In the genomic region with DNA sequence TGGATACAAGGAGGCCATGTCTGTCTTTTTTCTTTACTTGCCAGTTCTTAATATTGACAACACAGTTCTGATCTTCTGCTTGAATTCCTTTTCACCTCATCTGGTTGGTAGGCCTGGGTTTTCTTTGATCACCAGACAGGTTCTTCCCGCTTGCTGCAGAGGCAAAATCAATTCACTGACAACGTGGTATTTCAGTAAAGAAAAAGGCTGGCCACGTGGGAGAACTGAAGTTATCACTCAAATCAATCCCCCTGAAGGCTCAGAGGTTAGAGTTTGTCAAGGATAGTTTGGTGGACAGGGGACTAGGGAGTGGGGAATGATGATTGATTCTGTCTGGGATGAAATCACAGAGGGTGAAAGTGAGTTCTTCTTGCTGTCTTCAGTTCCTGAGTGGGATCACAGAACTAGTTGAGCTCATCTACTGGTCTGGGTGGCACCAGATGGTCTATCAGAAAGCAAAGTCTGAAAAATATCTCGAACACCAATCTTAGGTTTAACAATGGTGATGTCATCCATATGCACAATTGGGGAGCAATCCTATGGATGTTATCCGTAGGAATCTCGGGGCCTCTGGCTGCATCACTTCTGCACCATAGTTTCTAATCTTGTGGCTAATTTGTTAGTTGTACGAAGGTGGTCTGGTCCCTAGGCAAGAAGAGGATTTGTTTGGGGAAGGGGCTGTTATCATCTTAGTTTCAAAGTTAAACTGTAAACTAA, we compare ENCODE assay signal across 40 cellular contexts. TPM values are rescaled to one million over a fixed set of nuclear protein-coding genes. Genes with fewer than 3 reads are reported as not detected.
"Had no signal": no experiment of that assay in that cellular context is flagged by ENCODE, and none has a peak within 500 bp of the region (broad histone marks: within the 10 kb centered on the region; RNA-seq: fewer than 3 reads in every experiment).

No MANE protein-coding gene starts in this region.

- ATAC-seq: activated CD8-positive, alpha-beta T cell treated with anti-CD3 and anti-CD28 coated beads for 36 hours; activated naive CD4-positive, alpha-beta T cell treated with anti-CD3 and anti-CD28 coated beads, Interleukin-2, amount 50 U/mL, for 72 hours; activated T-cell treated with anti-CD3 and anti-CD28 coated beads, Interleukin-2, amount 50 U/mL, for 4 hours; activated T-cell treated with anti-CD3 and anti-CD28 coated beads, Interleukin-2, amount 50 U/mL, for 72 hours; activated T-helper 17 cell treated with anti-CD3 and anti-CD28 coated beads, Interleukin-2, amount 50 U/mL, for 72 hours; body of pancreas had no signal

- H3K4me1 Mint-ChIP-seq: activated B cell treated with CpG ODN at 0.5 μM for 24 hours; activated CD4-positive, alpha-beta T cell treated with anti-CD3 and anti-CD28 coated beads, Interleukin-2, amount 10 ng/mL, durations not matched to agents 24 days and 14 days; activated naive CD8-positive, alpha-beta T cell treated with anti-CD3 and anti-CD28 coated beads for 36 hours; central memory CD8-positive, alpha-beta T cell had no signal

- H3K9me3 Mint-ChIP-seq: activated T-helper 17 cell treated with anti-CD3 and anti-CD28 coated beads, Interleukin-2, amount 50 U/mL, for 72 hours; T-helper 2 cell treated with Interferon-gamma antibody and Interleukin-4, amounts not matched to agents 5 μg/mL and 100 μg/mL, for 36 hours had no signal

- FAIRE-seq: astrocyte, TTC549 had no signal

- H3K27ac ChIP-seq: adrenal gland, body of pancreas, brain microvascular endothelial cell, breast epithelium, cardiac muscle cell, VCaP had no signal

- H3K9me3 ChIP-seq: adrenal gland, body of pancreas, breast epithelium had no signal

- H3K36me3 ChIP-seq: adrenal gland, brain microvascular endothelial cell, breast epithelium, cardiac muscle cell had no signal

- H3K27ac Mint-ChIP-seq: activated B cell treated with CpG ODN at 0.5 μM for 24 hours; activated CD4-positive, alpha-beta memory T cell treated with anti-CD3 and anti-CD28 coated beads for 36 hours; activated CD4-positive, alpha-beta T cell treated with anti-CD3 and anti-CD28 coated beads, Interleukin-2, amount 10 ng/mL, durations not matched to agents 24 days and 14 days; activated CD8-positive, alpha-beta T cell treated with anti-CD3 and anti-CD28 coated beads for 36 hours; activated naive CD4-positive, alpha-beta T cell treated with anti-CD3 and anti-CD28 coated beads for 36 hours; activated naive CD4-positive, alpha-beta T cell treated with anti-CD3 and anti-CD28 coated beads, Interleukin-2, amount 50 U/mL, for 72 hours; activated naive CD8-positive, alpha-beta T cell treated with anti-CD3 and anti-CD28 coated beads for 36 hours; activated T-cell treated with anti-CD3 and anti-CD28 coated beads, Interleukin-2, amount 50 U/mL, for 72 hours; activated T-helper 1 cell treated with anti-CD3 and anti-CD28 coated beads, Interleukin-12 subunit alpha, Interleukin-12 subunit beta, Interleukin-2, Interleukin-4 antibody, amounts not matched to agents 30 ng/mL and 10 ng/mL and 1 ng/mL, durations not matched to agents 14 hours and 24 hours and 36 hours; activated T-helper 17 cell treated with anti-CD3 and anti-CD28 coated beads, Interleukin-2, amount 50 U/mL, for 72 hours; T-helper 1 cell treated with Interleukin-12 subunit alpha and Interleukin-12 subunit beta and Interleukin-4 antibody, amounts not matched to agents 30 μg/mL and 1 μg/mL, for 36 hours; T-helper 2 cell treated with Interferon-gamma antibody and Interleukin-4, amounts not matched to agents 5 μg/mL and 100 μg/mL, for 36 hours had no signal

- H3K4me3 Mint-ChIP-seq: activated B cell treated with CpG ODN at 0.5 μM for 24 hours; activated CD4-positive, alpha-beta memory T cell treated with anti-CD3 and anti-CD28 coated beads for 36 hours; activated CD4-positive, alpha-beta T cell treated with anti-CD3 and anti-CD28 coated beads, Interleukin-2, amount 10 ng/mL, durations not matched to agents 24 days and 14 days; activated CD8-positive, alpha-beta T cell treated with anti-CD3 and anti-CD28 coated beads for 36 hours; activated naive CD4-positive, alpha-beta T cell treated with anti-CD3 and anti-CD28 coated beads for 36 hours; activated naive CD8-positive, alpha-beta T cell treated with anti-CD3 and anti-CD28 coated beads for 36 hours; activated T-cell treated with anti-CD3 and anti-CD28 coated beads, Interleukin-2, amount 50 U/mL, for 4 hours; activated T-cell treated with anti-CD3 and anti-CD28 coated beads, Interleukin-2, amount 50 U/mL, for 72 hours; activated T-helper 1 cell treated with anti-CD3 and anti-CD28 coated beads, Interleukin-12 subunit alpha, Interleukin-12 subunit beta, Interleukin-2, Interleukin-4 antibody, amounts not matched to agents 30 ng/mL and 10 ng/mL and 1 ng/mL, durations not matched to agents 14 hours and 24 hours and 36 hours; activated T-helper 17 cell treated with anti-CD3 and anti-CD28 coated beads, Interleukin-2, amount 50 U/mL, for 72 hours; central memory CD8-positive, alpha-beta T cell; T-helper 1 cell treated with Interleukin-12 subunit alpha and Interleukin-12 subunit beta and Interleukin-4 antibody, amounts not matched to agents 30 μg/mL and 1 μg/mL, for 36 hours; T-helper 2 cell treated with Interferon-gamma antibody and Interleukin-4, amounts not matched to agents 5 μg/mL and 100 μg/mL, for 36 hours had no signal

- H3K27me3 ChIP-seq: adrenal gland, body of pancreas, brain microvascular endothelial cell, breast epithelium, cardiac muscle cell had no signal

- H3K4me3 ChIP-seq: adrenal gland, body of pancreas, breast epithelium, cardiac muscle cell had no signal

- H3K36me3 Mint-ChIP-seq: activated CD4-positive, alpha-beta memory T cell treated with anti-CD3 and anti-CD28 coated beads for 36 hours; activated naive CD8-positive, alpha-beta T cell treated with anti-CD3 and anti-CD28 coated beads for 36 hours had no signal

- DNase-seq: activated B cell treated with CpG ODN at 0.5 μM for 24 hours; activated CD4-positive, alpha-beta memory T cell treated with anti-CD3 and anti-CD28 coated beads for 36 hours; activated CD4-positive, alpha-beta T cell treated with anti-CD3 and anti-CD28 coated beads for 4 hours; activated CD4-positive, alpha-beta T cell treated with anti-CD3 and anti-CD28 coated beads, Interleukin-2, amount 10 ng/mL, durations not matched to agents 24 days and 14 days; activated CD4-positive, alpha-beta T cell treated with anti-CD3 and anti-CD28 coated beads, Interleukin-2, amount 50 U/mL, for 1 hour; activated CD4-positive, alpha-beta T cell treated with anti-CD3 and anti-CD28 coated beads, Interleukin-2, amount 50 U/mL, for 4 hours; activated CD4-positive, CD25-positive, alpha-beta regulatory T cell treated with anti-CD3 and anti-CD28 coated beads, Interleukin-2, amount 50 U/mL, for 72 hours; activated CD8-positive, alpha-beta memory T cell treated with anti-CD3 and anti-CD28 coated beads, Interleukin-2, amount 50 U/mL, for 4 hours; activated CD8-positive, alpha-beta T cell treated with anti-CD3 and anti-CD28 coated beads for 36 hours; activated effector memory CD4-positive, alpha-beta T cell treated with anti-CD3 and anti-CD28 coated beads, Interleukin-2, amount 50 U/mL, for 16 hours; activated gamma-delta T cell treated with Interleukin-2 at 50 U/mL for 16 hours; activated naive CD4-positive, alpha-beta T cell; activated naive CD4-positive, alpha-beta T cell treated with anti-CD3 and anti-CD28 coated beads for 36 hours; activated naive CD4-positive, alpha-beta T cell treated with anti-CD3 and anti-CD28 coated beads, Interleukin-2, amount 50 U/mL, for 16 hours; activated naive CD8-positive, alpha-beta T cell treated with anti-CD3 and anti-CD28 coated beads for 36 hours; activated T-cell treated with anti-CD3 and anti-CD28 coated beads for 4 hours; activated T-cell treated with anti-CD3 and anti-CD28 coated beads, Interleukin-2, amount 50 U/mL, for 1 hour; activated T-cell treated with anti-CD3 and anti-CD28 coated beads, Interleukin-2, amount 50 U/mL, for 4 hours; activated T-cell treated with anti-CD3 and anti-CD28 coated beads, Interleukin-2, amount 50 U/mL, for 72 hours; adrenal gland; amniotic stem cell; aorta; body of pancreas; brain microvascular endothelial cell; caudate nucleus; cerebellar nuclear complex; T-helper 2 cell; T-helper 9 cell had no signal

- H3K4me1 ChIP-seq: adrenal gland, body of pancreas, breast epithelium had no signal

RNA-seq across cellular contexts. Expression of a gene that starts 37.3 kb away (rescaled TPM):
- total RNA-seq: activated B cell treated with CpG ODN at 0.5 μM for 24 hours; activated CD4-positive, alpha-beta T cell treated with anti-CD3 and anti-CD28 coated beads, Interleukin-2, amount 10 ng/mL, durations not matched to agents 24 days and 14 days; activated naive CD4-positive, alpha-beta T cell treated with anti-CD3 and anti-CD28 coated beads for 36 hours; activated T-cell treated with anti-CD3 and anti-CD28 coated beads, Interleukin-2, amount 50 U/mL, for 4 hours; activated T-helper 1 cell treated with anti-CD3 and anti-CD28 coated beads, Interleukin-12 subunit alpha, Interleukin-12 subunit beta, Interleukin-2, Interleukin-4 antibody, amounts not matched to agents 30 ng/mL and 10 ng/mL and 1 ng/mL, durations not matched to agents 14 hours and 24 hours and 36 hours; adrenal gland; aorta; body of pancreas; breast epithelium; cardiac muscle cell; chondrocyte had no signal
- polyA plus RNA-seq: adrenal gland, aorta, cardiac muscle cell had no signal
